25 cellular contexts compared by ENCODE assay signal in the genomic region with DNA sequence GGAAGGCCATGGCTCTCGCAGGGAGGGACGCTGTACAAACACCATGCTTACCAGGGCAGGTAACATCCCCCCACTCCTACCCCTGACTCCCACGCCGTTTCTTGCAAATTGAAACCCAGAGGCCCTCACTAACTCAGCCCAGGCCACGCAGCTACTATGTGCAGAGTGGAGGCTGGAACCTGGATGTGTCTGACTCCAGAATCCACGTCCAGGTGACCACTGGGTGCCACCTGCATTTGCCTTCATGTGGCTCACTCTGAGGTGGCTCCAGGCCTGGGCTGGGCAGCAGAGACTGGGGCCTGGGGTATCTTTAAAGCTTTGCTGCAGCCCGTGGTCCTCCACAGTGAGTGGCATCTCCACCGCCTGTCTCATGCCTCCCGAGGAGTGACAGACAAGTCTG. TPM values are rescaled to one million over a fixed set of nuclear protein-coding genes. Genes with fewer than 3 reads are reported as not detected.
"Had no signal": no experiment of that assay in that cellular context is flagged by ENCODE, and none has a peak within 500 bp of the region (broad histone marks: within the 10 kb centered on the region; RNA-seq: fewer than 3 reads in every experiment).

No MANE protein-coding gene starts in this region.

- H3K27ac Mint-ChIP-seq: immature natural killer cell, mesothelial cell of epicardium had no signal

- H3K4me1 Mint-ChIP-seq: immature natural killer cell, mesothelial cell of epicardium had no signal

- H3K36me3 Mint-ChIP-seq: immature natural killer cell, mesothelial cell of epicardium had no signal

- H3K4me2 ChIP-seq: hepatocyte had no signal

- H3K4me1 ChIP-seq: esophagus muscularis mucosa, foreskin keratinocyte, gastroesophageal sphincter, left lung, lower lobe of right lung had no signal

- H2AFZ ChIP-seq: hepatocyte had no signal

- H3K4me3 ChIP-seq: coronary artery, dorsolateral prefrontal cortex, esophagus muscularis mucosa, gastroesophageal sphincter, heart left ventricle, hepatocyte, left lung, lower lobe of right lung, mucosa of descending colon had no signal

- H3K36me3 ChIP-seq: esophagus muscularis mucosa, gastroesophageal sphincter, heart left ventricle, left lung, lower lobe of right lung had no signal

- DNase-seq: dermis blood vessel endothelial cell; effector CD4-positive, alpha-beta T cell; effector memory CD4-positive, alpha-beta T cell; foreskin keratinocyte; heart left ventricle; hypothalamus; immature natural killer cell; islet precursor cell; kidney; kidney glomerular epithelial cell; left colon; left lung; left ventricle myocardium superior; lower lobe of right lung; mesenchymal stem cell; mucosa of descending colon had no signal

- H3K9me3 Mint-ChIP-seq: immature natural killer cell, mesothelial cell of epicardium had no signal

- ATAC-seq: foreskin keratinocyte, gastroesophageal sphincter, heart left ventricle, left colon, left lung, left ventricle myocardium superior, lower lobe of right lung, mucosa of descending colon had no signal

- H3K4me3 Mint-ChIP-seq: immature natural killer cell, mesothelial cell of epicardium had no signal

- H3K9me3 ChIP-seq: esophagus muscularis mucosa, gastroesophageal sphincter, heart left ventricle, left lung, lower lobe of right lung, mucosa of descending colon had no signal

- H3K27ac ChIP-seq: coronary artery, dorsolateral prefrontal cortex, esophagus muscularis mucosa, foreskin keratinocyte, gastroesophageal sphincter, heart left ventricle, hepatocyte, left lung, lower lobe of right lung had no signal

- H3K27me3 ChIP-seq: dorsolateral prefrontal cortex, foreskin keratinocyte, hepatocyte had no signal

RNA-seq across cellular contexts. Expression of gene AJAP1, which starts 29.6 kb away (rescaled TPM):
- total RNA-seq: endothelial cell of umbilical vein, fibroblast of lung, lung microvascular endothelial cell had no signal
- polyA plus RNA-seq: endothelial cell of umbilical vein, immature natural killer cell had no signal
